9 cellular contexts compared by ENCODE assay signal in the genomic region with DNA sequence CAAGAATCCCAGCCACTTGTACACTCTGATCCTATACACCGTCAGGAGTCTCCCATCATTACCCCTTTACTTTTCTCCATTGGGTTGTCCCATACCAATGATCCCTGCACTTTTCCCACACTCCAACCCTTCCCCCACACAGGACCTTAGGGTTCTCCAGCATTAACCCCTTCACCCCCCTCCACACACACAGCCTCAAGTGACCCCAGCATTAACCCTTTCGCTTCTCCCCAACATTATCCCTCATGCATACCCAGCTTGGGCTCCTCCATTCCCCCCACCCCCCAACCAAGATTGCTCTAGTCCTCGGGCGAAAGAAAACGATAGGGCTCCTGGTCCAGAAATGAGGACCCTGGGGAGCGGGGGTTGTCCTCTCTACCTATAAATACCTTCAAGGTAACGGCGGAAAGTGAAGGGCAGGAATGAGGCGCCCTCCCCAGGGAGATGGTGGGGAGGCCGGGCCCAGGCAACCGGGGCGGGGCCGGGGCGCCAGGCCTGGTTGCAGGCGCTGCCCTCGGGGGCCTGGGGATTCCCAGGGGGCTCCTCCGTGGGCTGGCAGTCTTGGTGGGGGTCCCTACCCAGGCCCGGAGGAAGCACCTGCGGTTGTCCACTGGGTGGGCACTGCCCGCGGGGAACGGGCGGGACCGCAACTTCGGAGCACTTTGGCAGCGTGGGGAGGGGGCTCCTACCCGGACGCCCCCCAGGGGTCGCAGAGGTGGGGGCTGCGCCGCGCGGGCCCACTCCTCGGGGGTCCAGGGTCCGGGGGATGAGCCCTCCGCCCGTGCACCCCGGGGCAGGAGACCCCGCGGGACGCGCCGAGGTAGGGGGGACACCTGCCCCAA. TPM values are rescaled to one million over a fixed set of nuclear protein-coding genes. Genes with fewer than 3 reads are reported as not detected.
A peak's percentile ranks its signal among the peaks of the same experiment; 100 is the strongest.
DNase-seq lines count a peak whose midpoint lies in the region; ATAC-seq and TF ChIP-seq lines count a peak whose summit lies in the region.
"Had no signal": no experiment of that assay in that cellular context is flagged by ENCODE, and none has a peak within 500 bp of the region (broad histone marks: within the 10 kb centered on the region; RNA-seq: fewer than 3 reads in every experiment).

No MANE protein-coding gene starts in this region.

- in situ Hi-C loops in gastrocnemius medialis (cut with MboI; ENCODE audit: low sequenced_read_pairs in 4 of 4), result loop anchor here in 2 of 4 donors (25.0 kb wide), 1 partner anchor 187 kb away; no protein-coding TSS in a partner anchor

- peaks cover 0 to 51% of the 10 kb centered on the region in 2 donors for H3K4me1 ChIP-seq in right atrium auricular region
- H3K4me1 ChIP-seq in SJCRH30, result peaks cover 9% of the 10 kb centered on the region
- H3K4me1 ChIP-seq in gastrocnemius medialis, result peaks cover 37 to 39% of the 10 kb centered on the region in 2 donors

- ATAC-seq in left ventricle myocardium superior (no peak), gastrocnemius medialis (no peak), GM18861 (IDR thresholded peaks at IDR 0.05; ENCODE audit: unreplicated experiment) (no peak)

- H3K27me3 ChIP-seq in right atrium auricular region (no peaks in the 10 kb centered on the region), SJCRH30 (no peaks in the 10 kb centered on the region), gastrocnemius medialis (no peaks in the 10 kb centered on the region)

- DNase-seq in right atrium auricular region (ENCODE audit: low spot score), result no peak
- DNase-seq in left ventricle myocardium superior, result no peak
- DNase-seq in SJCRH30, result peak in 1 of 2 experiments; percentile 62
- peak; percentile 40 for DNase-seq in fibroblast of pulmonary artery (ENCODE audit: low read depth)
- peak in 1 of 2 donors; percentile 30 for DNase-seq in gastrocnemius medialis
- no peak for DNase-seq in inferior parietal cortex (ENCODE audit: extremely low spot score)
- DNase-seq in H4 (ENCODE audit: low spot score), result no peak

- H3K36me3 ChIP-seq in right atrium auricular region, result no peaks in the 10 kb centered on the region
- no peaks in the 10 kb centered on the region for H3K36me3 ChIP-seq in SJCRH30
- no peaks in the 10 kb centered on the region for H3K36me3 ChIP-seq in gastrocnemius medialis

- no peak for TF ChIP-seq POLR2A in gastrocnemius medialis (IDR thresholded peaks at IDR 0.05)

- H3K27ac ChIP-seq in right atrium auricular region (peak overlapping the region; percentile 62 to 89), SJCRH30 (no peak overlapping the region), gastrocnemius medialis (peak overlapping the region; percentile 87 to 99 (median 98))

- TF ChIP-seq CTCF in right atrium auricular region (IDR thresholded peaks at IDR 0.05) (no peak), fibroblast of pulmonary artery (IDR thresholded peaks at IDR 0.05; ENCODE audit: low read length, missing control alignments) (no peak), gastrocnemius medialis (IDR thresholded peaks at IDR 0.05 in 4 of 5, conservative IDR thresholded peaks at IDR 0.05 in 1 of 5) (no peak)

- peak overlapping the region; percentile 41 to 79 for H3K4me3 ChIP-seq in right atrium auricular region
- peak overlapping the region; percentile 55 for H3K4me3 ChIP-seq in SJCRH30
- peak overlapping the region; percentile 68 for H3K4me3 ChIP-seq in fibroblast of pulmonary artery (replicated peaks; ENCODE audit: low read depth, low read length)
- H3K4me3 ChIP-seq in gastrocnemius medialis, result peak overlapping the region; percentile 69 to 84 (median 79)

- no peaks in the 10 kb centered on the region for H3K9me3 ChIP-seq in right atrium auricular region
- H3K9me3 ChIP-seq in SJCRH30 (replicated peaks), result no peaks in the 10 kb centered on the region
- no peaks in the 10 kb centered on the region for H3K9me3 ChIP-seq in gastrocnemius medialis

- intact Hi-C loops in left ventricle myocardium superior (cut with micrococcal nuclease), result no loop called here
- intact Hi-C loops in gastrocnemius medialis (cut with DNase I; ENCODE audit: low total_unique reads), result loop anchor here (1.0 to 10.0 kb wide), 4 partner anchors 117 to 884 kb away; partner anchors contain the start of gene BRD4

RNA-seq across cellular contexts. Expression of gene WIZ, which starts 0.8 kb away (rescaled TPM):
- total RNA-seq in right atrium auricular region (10 to 100 TPM; 22.4 to 44.2 TPM), left ventricle myocardium superior (32.2 TPM), gastrocnemius medialis (10 to 100 TPM; 28.0 to 40.6 (median 32.5) TPM)
- 23.0 and 23.8 TPM in 2 replicates for total RNA-seq in SJCRH30 (2014; rRNA removed; shearing (Covaris generic))
- 7.2 and 7.4 TPM in 2 replicates for total RNA-seq in H4 (2014; rRNA removed; shearing (Covaris generic))

RNA-seq across cellular contexts. Expression of gene RASAL3, which starts 15.3 kb away (rescaled TPM):
- total RNA-seq in right atrium auricular region, result 1 to 10 TPM in 1 of 2 donors, under 1 TPM in 1; 0.48 to 1.7 TPM
- 2.0 TPM for total RNA-seq in left ventricle myocardium superior
- total RNA-seq in SJCRH30 (2014; rRNA removed; shearing (Covaris generic)), result 0.12 TPM in 1 of 2 replicates, not detected in the other
- total RNA-seq in gastrocnemius medialis, result 1 to 10 TPM in 1 of 4 donors, under 1 TPM in 2, not detected in 1; 0.36 to 1.6 (median 0.38) TPM
- not detected in 2 replicates for total RNA-seq in H4 (2014; rRNA removed; shearing (Covaris generic))
- total RNA-seq: myocyte had no signal

RNA-seq across cellular contexts. Expression of gene AKAP8L, which starts 30.2 kb away (rescaled TPM):
- total RNA-seq in right atrium auricular region (10 to 100 TPM; 66.5 to 78.2 TPM), left ventricle myocardium superior (82.5 TPM), gastrocnemius medialis (100 to 1,000 TPM in 1 of 4 donors, 10 to 100 TPM in 3; 69.3 to 142 (median 85.6) TPM)
- 86.0 and 111 TPM in 2 replicates for total RNA-seq in SJCRH30 (2014; rRNA removed; shearing (Covaris generic))
- 37.5 and 48.6 TPM in 2 replicates for total RNA-seq in H4 (2014; rRNA removed; shearing (Covaris generic))

RNA-seq across cellular contexts. Expression of gene PGLYRP2, which starts 30.3 kb away (rescaled TPM):
- not detected for total RNA-seq in right atrium auricular region
- total RNA-seq in left ventricle myocardium superior, result not detected
- total RNA-seq in SJCRH30 (2014; rRNA removed; shearing (Covaris generic)), result not detected in 2 replicates
- total RNA-seq in gastrocnemius medialis, result not detected
- total RNA-seq in H4 (2014; rRNA removed; shearing (Covaris generic)), result not detected in 2 replicates
- total RNA-seq: myocyte had no signal

RNA-seq across cellular contexts. Expression of gene CYP4F22, which starts 59.3 kb away (rescaled TPM):
- not detected for total RNA-seq in right atrium auricular region
- total RNA-seq in left ventricle myocardium superior, result not detected
- total RNA-seq in SJCRH30 (2014; rRNA removed; shearing (Covaris generic)), result not detected in 2 replicates
- under 1 TPM in 3 of 4 donors, not detected in 1; 0.24 to 0.29 (median 0.25) TPM for total RNA-seq in gastrocnemius medialis
- 0.04 TPM in 2 replicates for total RNA-seq in H4 (2014; rRNA removed; shearing (Covaris generic))
- total RNA-seq: myocyte had no signal
